9 cellular contexts compared by ENCODE assay signal in genomic region chr18:70195852-70196434, GRCh38. TPM values are rescaled to one million over a fixed set of nuclear protein-coding genes. Genes with fewer than 3 reads are reported as not detected.
DNase-seq lines count a peak whose midpoint lies in the region; ATAC-seq, FAIRE-seq and TF ChIP-seq lines count a peak whose summit lies in the region.
"Had no signal": no experiment of that assay in that cellular context is flagged by ENCODE, and none has a peak within 500 bp of the region (broad histone marks: within the 10 kb centered on the region; RNA-seq: fewer than 3 reads in every experiment).

No MANE protein-coding gene starts in this region.

- WGBS in psoas muscle, 3 donors, result 64 to 77% (median 75%) methylated on average over 5 of the region's 5 CpGs

- no peaks in the 10 kb centered on the region for H3K9me3 Mint-ChIP-seq in CD8-positive, alpha-beta T cell
- no peaks in the 10 kb centered on the region for H3K9me3 Mint-ChIP-seq in glutamatergic neuron (ENCODE audit: unreplicated experiment)
- H3K9me3 Mint-ChIP-seq: naive B cell had no signal

- peaks cover 1% of the 10 kb centered on the region for H3K4me1 Mint-ChIP-seq in CD8-positive, alpha-beta T cell (ENCODE audit: low read depth)
- no peaks in the 10 kb centered on the region for H3K4me1 Mint-ChIP-seq in glutamatergic neuron (ENCODE audit: low read depth, unreplicated experiment)

- H3K27ac ChIP-seq in CD8-positive, alpha-beta T cell (ENCODE audit: low read depth, low read length), result no peak overlapping the region
- H3K27ac ChIP-seq in WERI-Rb-1 (no peak overlapping the region), psoas muscle (no peak overlapping the region)

- H3K27me3 ChIP-seq in CD8-positive, alpha-beta T cell (ENCODE audit: insufficient read depth, low read length), result no peaks in the 10 kb centered on the region
- H3K27me3 ChIP-seq in WERI-Rb-1 (ENCODE audit: insufficient read depth, low read depth, severe bottlenecking) (no peaks in the 10 kb centered on the region), psoas muscle (ENCODE audit: insufficient read depth in 3 of 3, low read length in 2 of 3) (no peaks in the 10 kb centered on the region)

- H3K9me3 ChIP-seq in CD8-positive, alpha-beta T cell (ENCODE audit: low read length), result no peaks in the 10 kb centered on the region
- no peaks in the 10 kb centered on the region for H3K9me3 ChIP-seq in WERI-Rb-1 (ENCODE audit: severe bottlenecking)
- H3K9me3 ChIP-seq in psoas muscle, result no peaks in the 10 kb centered on the region

- FAIRE-seq in GM19239 (lab: Jason Lieb, UNC), result peak; percentile 88

- peak; percentile 44 for ATAC-seq in CD8-positive, alpha-beta T cell
- ATAC-seq in psoas muscle (peak in 3 of 4 donors; percentile 40 to 83 (median 63)), HG03378 (IDR thresholded peaks at IDR 0.05; ENCODE audit: unreplicated experiment) (no peak), GM19452 (IDR thresholded peaks at IDR 0.05; ENCODE audit: unreplicated experiment) (no peak)

- H3K4me3 ChIP-seq in CD8-positive, alpha-beta T cell (ENCODE audit: low read depth, low read length), result no peak overlapping the region
- H3K4me3 ChIP-seq in WERI-Rb-1 (ENCODE audit: low read depth, low read length), result no peak overlapping the region
- no peak overlapping the region for H3K4me3 ChIP-seq in psoas muscle

- H3K27me3 Mint-ChIP-seq in CD8-positive, alpha-beta T cell (ENCODE audit: low read depth), result no peaks in the 10 kb centered on the region
- H3K27me3 Mint-ChIP-seq in glutamatergic neuron (ENCODE audit: unreplicated experiment), result no peaks in the 10 kb centered on the region
- H3K27me3 Mint-ChIP-seq: naive B cell had no signal

- POLR2A ChIA-PET in CD8-positive, alpha-beta T cell (lab: Charles Lee), result no interaction called here

- H3K4me1 ChIP-seq in CD8-positive, alpha-beta T cell (ENCODE audit: insufficient read depth, low read length), result no peaks in the 10 kb centered on the region
- H3K4me1 ChIP-seq in psoas muscle, result no peaks in the 10 kb centered on the region

- H3K27ac Mint-ChIP-seq in CD8-positive, alpha-beta T cell, result no peak overlapping the region
- no peak overlapping the region for H3K27ac Mint-ChIP-seq in glutamatergic neuron (ENCODE audit: unreplicated experiment)

- no peak for DNase-seq in CD8-positive, alpha-beta T cell
- DNase-seq in GM19239 (ENCODE audit: insufficient read length, low spot score) (no peak), NCI-H1092 treated with DMSO at 0.1 percent for 48 hours (lab: John Stamatoyannopoulos, UW) (peak; percentile 56), WERI-Rb-1 (no peak), glutamatergic neuron (no peak), psoas muscle (no peak)
- DNase-seq: naive B cell had no signal

- H3K36me3 ChIP-seq in CD8-positive, alpha-beta T cell (ENCODE audit: insufficient read depth, low read length), result peaks cover 38% of the 10 kb centered on the region
- H3K36me3 ChIP-seq in WERI-Rb-1, result peaks cover 30% of the 10 kb centered on the region
- H3K36me3 ChIP-seq in psoas muscle (ENCODE audit: insufficient read depth in 1 of 2, low read depth in 1 of 2), result peaks cover 2 to 97% of the 10 kb centered on the region in 2 donors

- intact Hi-C loops in CD8-positive, alpha-beta T cell (cut with DNase I, micrococcal nuclease), result loop anchor here (1.0 to 2.0 kb wide), 3 partner anchors 238 to 258 kb away; no protein-coding TSS in a partner anchor
- intact Hi-C loops in psoas muscle (cut with DNase I), result loop anchor here (1.0 to 5.0 kb wide), 3 partner anchors 238 to 256 kb away; no protein-coding TSS in a partner anchor

- peaks cover 91% of the 10 kb centered on the region for H3K36me3 Mint-ChIP-seq in CD8-positive, alpha-beta T cell
- H3K36me3 Mint-ChIP-seq in glutamatergic neuron (ENCODE audit: unreplicated experiment), result no peaks in the 10 kb centered on the region

- peak; percentile 72 for TF ChIP-seq CTCF in CD8-positive, alpha-beta T cell (IDR thresholded peaks at IDR 0.05)
- TF ChIP-seq CTCF in WERI-Rb-1 (IDR thresholded peaks at IDR 0.05; ENCODE audit: low read depth, low read length) (peak; percentile 42), glutamatergic neuron (IDR thresholded peaks at IDR 0.05; ENCODE audit: partially characterized antibody, unreplicated experiment) (peak; percentile 69), psoas muscle (IDR thresholded peaks at IDR 0.05) (peak; percentile 84)

- H3K4me3 Mint-ChIP-seq in CD8-positive, alpha-beta T cell, result no peak overlapping the region
- no peak overlapping the region for H3K4me3 Mint-ChIP-seq in glutamatergic neuron (ENCODE audit: unreplicated experiment)

- CTCF ChIA-PET in CD8-positive, alpha-beta T cell (lab: Charles Lee), result interaction anchor here (0.8 to 2.7 kb wide), 8 partner anchors 8 to 258 kb away, joined by 4 to 21 read pairs (median 5); partner anchors contain the start of gene RTTN

RNA-seq across cellular contexts. Expression of gene RTTN, which starts 9.5 kb away (rescaled TPM):
- 10 to 100 TPM; 20.2 to 21.9 TPM for total RNA-seq in CD8-positive, alpha-beta T cell
- total RNA-seq in glutamatergic neuron (ENCODE audit: unreplicated experiment) (21.0 TPM), psoas muscle (1 to 10 TPM; 3.9 to 7.1 (median 4.5) TPM)
- polyA plus RNA-seq in psoas muscle, result 1 to 10 TPM; 1.6 to 3.4 (median 2.4) TPM

Comparison
In these comparisons a context has a peak if more than half of its experiments do, and no peak if none do; other contexts are left out.
1. ATAC-seq: peak in CD8-positive, alpha-beta T cell (single experiment) and psoas muscle (3 of 4); none in HG03378 (single experiment) and GM19452 (single experiment).
2. Peak in every context shown above with its lines, with median percentiles within 50 percentile points of each other: CTCF ChIP-seq.